ENCODE assay signal across 28 cellular contexts in genomic region chr7:133475655-133476054, GRCh38.
"Had no signal": no experiment of that assay in that cellular context is flagged by ENCODE, and none has a peak within 500 bp of the region (broad histone marks: within the 10 kb centered on the region; RNA-seq: fewer than 3 reads in every experiment).

No MANE protein-coding gene starts in this region.

- DNase-seq: colonic mucosa; cortex of kidney; effector CD8-positive, alpha-beta T cell; effector memory CD8-positive, alpha-beta T cell; endodermal cell; erythroblast; esophagus squamous epithelium; foreskin fibroblast; foreskin melanocyte; gastrocnemius medialis; glutamatergic neuron; head of caudate nucleus; heart right ventricle; hippocampal formation; left cardiac atrium; left lung; left ventricle myocardium superior; lower lobe of right lung; mesenchymal stem cell; mucosa of descending colon; naive B cell had no signal

- ATAC-seq: effector memory CD8-positive, alpha-beta T cell; esophagus mucosa; gastrocnemius medialis; heart right ventricle; left cardiac atrium; left lung; left ventricle myocardium superior; lower lobe of right lung; mucosa of descending colon had no signal

- FAIRE-seq: endometrium, islet of Langerhans, keratinocyte had no signal

- H3K4me3 ChIP-seq: colonic mucosa, esophagus squamous epithelium, gastrocnemius medialis, heart right ventricle, left lung, lower lobe of right lung, mucosa of descending colon had no signal

- H3K4me3 Mint-ChIP-seq: dendritic cell treated with granulocyte-macrophage colony-stimulating factor and Interleukin-4, amounts not matched to agents 40 ng/mL and 50 ng/mL, for 4 days; effector memory CD8-positive, alpha-beta T cell; endodermal cell; mesothelial cell of epicardium; naive B cell had no signal

- H3K27ac ChIP-seq: colonic mucosa, epithelial cell of prostate, esophagus squamous epithelium, gastrocnemius medialis, heart right ventricle, left lung, lower lobe of right lung had no signal

- H3K27me3 ChIP-seq: colonic mucosa, esophagus squamous epithelium, gastrocnemius medialis, heart right ventricle, left lung had no signal

- H3K27me3 Mint-ChIP-seq: dendritic cell treated with granulocyte-macrophage colony-stimulating factor and Interleukin-4, amounts not matched to agents 40 ng/mL and 50 ng/mL, for 4 days; effector memory CD8-positive, alpha-beta T cell; naive B cell had no signal

- H3K4me1 ChIP-seq: colonic mucosa, esophagus squamous epithelium, heart right ventricle, left lung, lower lobe of right lung had no signal

- H3K27ac Mint-ChIP-seq: dendritic cell treated with granulocyte-macrophage colony-stimulating factor and Interleukin-4, amounts not matched to agents 40 ng/mL and 50 ng/mL, for 4 days; effector memory CD8-positive, alpha-beta T cell; endodermal cell; mesothelial cell of epicardium had no signal

- H3K36me3 ChIP-seq: colonic mucosa, gastrocnemius medialis had no signal

- H3K9me3 Mint-ChIP-seq: dendritic cell treated with granulocyte-macrophage colony-stimulating factor and Interleukin-4, amounts not matched to agents 40 ng/mL and 50 ng/mL, for 4 days; effector memory CD8-positive, alpha-beta T cell had no signal

- H3K9me3 ChIP-seq: colonic mucosa, esophagus squamous epithelium, lower lobe of right lung, mucosa of descending colon had no signal
